In genomic region chr1:52032785-52033131, GRCh38 we compare ENCODE assay signal across 8 cellular contexts. TPM values are rescaled to one million over a fixed set of nuclear protein-coding genes. Genes with fewer than 3 reads are reported as not detected.
DNase-seq lines count a peak whose midpoint lies in the region; ATAC-seq and TF ChIP-seq lines count a peak whose summit lies in the region.

No MANE protein-coding gene starts in this region.

- peak; percentile 45 for ATAC-seq in GM19035 (IDR thresholded peaks at IDR 0.05; ENCODE audit: unreplicated experiment)
- peak; percentile 54 for ATAC-seq in IMR-90 (ENCODE audit: low read depth)
- ATAC-seq in foreskin keratinocyte: peak; percentile 38

- H3K4me3 ChIP-seq in IMR-90 (ENCODE audit: insufficient read depth, low read depth, low read length) (peak overlapping the region; percentile 90), neuron (ENCODE audit: low read length) (peak overlapping the region; percentile 76)

- peak overlapping the region; percentile 83 for H3K9ac ChIP-seq in IMR-90 (ENCODE audit: low read depth, low read length)

- no peak overlapping the region for H2BK120ac ChIP-seq in IMR-90 (ENCODE audit: low read depth, low read length)

- peak overlapping the region; percentile 90 for H2BK5ac ChIP-seq in IMR-90 (ENCODE audit: low read depth, low read length, poor library complexity, severe bottlenecking)

- POLR2A ChIA-PET in IMR-90 (lab: Charles Lee; ENCODE audit: unreplicated experiment): no interaction called here

- CTCF ChIA-PET in IMR-90 (lab: Yijun Ruan, JAX): interaction anchor here (1.1 kb wide), 1 partner anchor 21 kb away, joined by 3 read pairs; no protein-coding TSS in a partner anchor

- in situ Hi-C loops in IMR-90 (cut with MboI; ENCODE audit: low sequenced_read_pairs): no loop called here

- peak overlapping the region; percentile 86 to 99; a peak in 2 of 4 replicates for H4K8ac ChIP-seq in IMR-90 (ENCODE audit: low read depth in 2 of 2, low read length in 2 of 2)

- no peak for TF ChIP-seq RAD21 in IMR-90 (IDR thresholded peaks at IDR 0.05; ENCODE audit: low read length)

- BruUV-seq in IMR-90 (replicated peaks; lab: Mats Ljungman, UMichigan): no TSS peak

- no peak for TF ChIP-seq CTCF in IMR-90 (conservative IDR thresholded peaks at IDR 0.05; ENCODE audit: low read depth, low read length)
- no peak for TF ChIP-seq CTCF in foreskin keratinocyte (conservative IDR thresholded peaks at IDR 0.05)

- H4K20me1 ChIP-seq in IMR-90 (ENCODE audit: insufficient read depth, low read length): peaks cover 18% of the 10 kb centered on the region

- H2AFZ ChIP-seq in IMR-90 (replicated peaks; ENCODE audit: low read length, poor library complexity) (peak overlapping the region; percentile 99), neuron (ENCODE audit: low read depth, low read length) (no peak overlapping the region)

- H3K23ac ChIP-seq in IMR-90 (ENCODE audit: low read depth, low read length): peak overlapping the region; percentile 82; the same call in 1 of the 2 replicates

- H3K56ac ChIP-seq in IMR-90 (ENCODE audit: extremely low read depth, insufficient read depth, low read length): peak overlapping the region; percentile 72; the same call in 1 of the 2 replicates

- TF ChIP-seq POLR2A in IMR-90 (IDR thresholded peaks at IDR 0.05; ENCODE audit: low read depth, low read length): no peak

- WGBS in IMR-90 (ENCODE audit: extremely low coverage in 2 of 2, insufficient read length in 1 of 2), 2 experiments: 7% methylated on average over 23 of the region's 24 CpGs; no CpG with 5 or more reads in 1 of the 2 experiments

- no peak overlapping the region for H2BK20ac ChIP-seq in IMR-90 (ENCODE audit: low read depth, low read length)

- peak overlapping the region; percentile 83 for H3K4me2 ChIP-seq in IMR-90 (ENCODE audit: low read depth, low read length)

- dilution Hi-C loops in IMR-90 (cut with HindIII; ENCODE audit: low sequenced_read_pairs, unreplicated experiment): no loop called here

- H2AK9ac ChIP-seq in IMR-90 (replicated peaks; ENCODE audit: low read depth, low read length, poor library complexity): peak overlapping the region; percentile 59

- H4K5ac ChIP-seq in IMR-90 (ENCODE audit: low read depth, low read length): no peak overlapping the region

- DNase-seq in CD1c-positive myeloid dendritic cell (ENCODE audit: extremely low spot score) (peak; percentile 32), IMR-90 (peak; percentile 60), foreskin keratinocyte (peak in 1 of 2 donors; percentile 15), D341Med (ENCODE audit: low spot score) (no peak), NCI-H446 treated with DMSO at 0.1 percent for 48 hours (lab: John Stamatoyannopoulos, UW) (no peak)
- DNase-seq in activated CD8-positive, alpha-beta memory T cell treated with anti-CD3 and anti-CD28 coated beads, Interleukin-2, amount 50 U/mL, for 48 hours: peak; percentile 65

- H3K9me3 ChIP-seq in IMR-90 (ENCODE audit: control insufficient read depth, insufficient read depth, low read length) (no peaks in the 10 kb centered on the region), neuron (ENCODE audit: low read length) (no peaks in the 10 kb centered on the region)

- H3K4me1 ChIP-seq in IMR-90 (ENCODE audit: control insufficient read depth, insufficient read depth, low read length) (peaks cover 6% of the 10 kb centered on the region), foreskin keratinocyte (peaks cover 8% of the 10 kb centered on the region), neuron (ENCODE audit: insufficient read depth, low read length) (peaks cover 12% of the 10 kb centered on the region)

- intact Hi-C loops in IMR-90 (cut with micrococcal nuclease): no loop called here

- 0 out of 2 replicates have a peak overlapping the region, but pooled peaks have one; percentile 96 for H2AK5ac ChIP-seq in IMR-90 (ENCODE audit: low read depth, low read length)

- no peak overlapping the region for H3K18ac ChIP-seq in IMR-90 (ENCODE audit: low read depth, low read length)

- H3K27me3 ChIP-seq in IMR-90 (ENCODE audit: control insufficient read depth, insufficient read depth, low read length): no peaks in the 10 kb centered on the region
- no peaks in the 10 kb centered on the region for H3K27me3 ChIP-seq in foreskin keratinocyte
- no peaks in the 10 kb centered on the region for H3K27me3 ChIP-seq in neuron (ENCODE audit: insufficient read depth, low read length)

- H3K14ac ChIP-seq in IMR-90 (replicated peaks; ENCODE audit: low read depth, low read length): peak overlapping the region; percentile 87

- peak overlapping the region; percentile 76 for H3K4ac ChIP-seq in IMR-90 (ENCODE audit: low read depth, low read length)

- no peak overlapping the region for H2BK15ac ChIP-seq in IMR-90 (ENCODE audit: low read depth, low read length)

- H3K36me3 ChIP-seq in IMR-90 (ENCODE audit: control insufficient read depth, insufficient read depth, low read length) (no peaks in the 10 kb centered on the region), neuron (ENCODE audit: insufficient read depth, low read length) (peaks cover 29% of the 10 kb centered on the region)

- no peak overlapping the region for H4K91ac ChIP-seq in IMR-90 (ENCODE audit: insufficient read depth, low read depth, low read length)

- H3K79me1 ChIP-seq in IMR-90 (ENCODE audit: low read depth in 1 of 2, low read length in 2 of 2): peaks cover 19 to 44% of the 10 kb centered on the region in 2 experiments

- H3K9me1 ChIP-seq in IMR-90 (ENCODE audit: insufficient read depth, low read length): peaks cover 6% of the 10 kb centered on the region; the same call in 1 of the 2 replicates

- peak overlapping the region; percentile 93 for H3K27ac ChIP-seq in IMR-90 (ENCODE audit: insufficient read depth, low read length)
- peak overlapping the region; percentile 49 for H3K27ac ChIP-seq in foreskin keratinocyte

TF ChIP-seq in IMR-90, 13 proteins besides CTCF, POLR2A, EP300 and RAD21:
- no peak for TF ChIP-seq NFE2L2 (IDR thresholded peaks at IDR 0.05; ENCODE audit: low read depth, low read length)
- TF ChIP-seq ELK1 (IDR thresholded peaks at IDR 0.05; ENCODE audit: borderline replicate concordance, low read depth, low read length): no peak
- TF ChIP-seq SMC3 (IDR thresholded peaks at IDR 0.05; ENCODE audit: low read depth, low read length): no peak
- TF ChIP-seq USF2 (IDR thresholded peaks at IDR 0.05; ENCODE audit: low read depth, low read length): no peak
- 0 out of 2 replicates have a peak, but pooled peaks have one; percentile 81 for TF ChIP-seq CHD1 (IDR thresholded peaks at IDR 0.05; ENCODE audit: low read depth, low read length)
- peak; percentile 43; the same call in 1 of the 2 replicates for TF ChIP-seq BHLHE40 (IDR thresholded peaks at IDR 0.05; ENCODE audit: low read depth, low read length)
- no peak for TF ChIP-seq CEBPB (IDR thresholded peaks at IDR 0.05; ENCODE audit: low read depth, low read length)
- TF ChIP-seq RFX5 (IDR thresholded peaks at IDR 0.05; ENCODE audit: low read depth, low read length): no peak
- TF ChIP-seq MAFK (IDR thresholded peaks at IDR 0.05; ENCODE audit: low read depth, low read length): no peak
- TF ChIP-seq FOS (IDR thresholded peaks at IDR 0.05; ENCODE audit: low read depth, low read length): no peak
- TF ChIP-seq MAZ (IDR thresholded peaks at IDR 0.05; ENCODE audit: borderline replicate concordance, low read depth, low read length): no peak
- no peak for TF ChIP-seq MXI1 (IDR thresholded peaks at IDR 0.05; ENCODE audit: borderline replicate concordance, low read depth, low read length)
- no peak for TF ChIP-seq RCOR1 (IDR thresholded peaks at IDR 0.05; ENCODE audit: insufficient replicate concordance, low read length)

RNA-seq across cellular contexts. Expression of gene KTI12, which starts 0.9 kb away (rescaled TPM):
- total RNA-seq in IMR-90 (2012; rRNA removed) (13.1 and 15.2 TPM in 2 replicates), foreskin keratinocyte (11.9 and 12.0 TPM in 2 replicates)
- polyA plus RNA-seq in IMR-90 (2012; rRNA removed) (16.3 and 18.3 TPM in 2 replicates), foreskin keratinocyte (12.3 and 12.8 TPM in 2 replicates)
- polyA plus RNA-seq in IMR-90 (2012; cell fraction: cytosol; rRNA removed): 13.6 and 18.8 TPM in 2 replicates
- 11.6 and 16.9 TPM in 2 replicates for polyA plus RNA-seq in IMR-90 (2012; cell fraction: nucleus; rRNA removed; ENCODE audit: low replicate concordance)

RNA-seq across cellular contexts. Expression of gene TXNDC12, which starts 22.2 kb away (rescaled TPM):
- 29.9 and 35.3 TPM in 2 replicates for total RNA-seq in IMR-90 (2012; rRNA removed)
- polyA plus RNA-seq in IMR-90 (2012; rRNA removed): 22.0 and 24.4 TPM in 2 replicates
- 13.5 and 14.3 TPM in 2 replicates for polyA plus RNA-seq in IMR-90 (2012; cell fraction: cytosol; rRNA removed)
- 12.7 and 17.4 TPM in 2 replicates for polyA plus RNA-seq in IMR-90 (2012; cell fraction: nucleus; rRNA removed; ENCODE audit: low replicate concordance)
- 42.0 and 43.6 TPM in 2 replicates for total RNA-seq in foreskin keratinocyte
- 31.0 and 33.7 TPM in 2 replicates for polyA plus RNA-seq in foreskin keratinocyte

RNA-seq across cellular contexts. Expression of gene BTF3L4, which starts 23.3 kb away (rescaled TPM):
- total RNA-seq in IMR-90 (2012; rRNA removed) (41.2 and 46.4 TPM in 2 replicates), foreskin keratinocyte (47.3 and 51.0 TPM in 2 replicates)
- polyA plus RNA-seq in IMR-90 (2012; rRNA removed) (29.3 and 34.5 TPM in 2 replicates), foreskin keratinocyte (44.2 and 48.4 TPM in 2 replicates)
- polyA plus RNA-seq in IMR-90 (2012; cell fraction: cytosol; rRNA removed): 4.9 and 8.1 TPM in 2 replicates
- polyA plus RNA-seq in IMR-90 (2012; cell fraction: nucleus; rRNA removed; ENCODE audit: low replicate concordance): 1.7 and 22.0 TPM in 2 replicates

RNA-seq across cellular contexts. Expression of gene RAB3B, which starts 42.3 kb away (rescaled TPM):
- total RNA-seq in IMR-90 (2012; rRNA removed) (78.5 and 91.9 TPM in 2 replicates), foreskin keratinocyte (14.8 and 17.9 TPM in 2 replicates)
- polyA plus RNA-seq in IMR-90 (2012; rRNA removed) (31.4 and 33.6 TPM in 2 replicates), foreskin keratinocyte (2.7 and 4.0 TPM in 2 replicates)
- polyA plus RNA-seq in IMR-90 (2012; cell fraction: cytosol; rRNA removed): 10.6 and 11.3 TPM in 2 replicates
- 6.3 and 19.7 TPM in 2 replicates for polyA plus RNA-seq in IMR-90 (2012; cell fraction: nucleus; rRNA removed; ENCODE audit: low replicate concordance)

Comparison
In these comparisons a context has a peak if more than half of its experiments do, and no peak if none do; other contexts are left out.
1. DNase-seq: peak in CD1c-positive myeloid dendritic cell (single experiment), IMR-90 (single experiment) and activated CD8-positive, alpha-beta memory T cell treated with anti-CD3 and anti-CD28 coated beads, Interleukin-2, amount 50 U/mL, for 48 hours (single experiment); none in D341Med (single experiment) and NCI-H446 treated with DMSO at 0.1 percent for 48 hours (single experiment).
2. Peak in every context shown above with its lines, with median percentiles within 50 percentile points of each other: ATAC-seq.